Comparison of ENCODE assay signal across 9 cellular contexts in the genomic region with DNA sequence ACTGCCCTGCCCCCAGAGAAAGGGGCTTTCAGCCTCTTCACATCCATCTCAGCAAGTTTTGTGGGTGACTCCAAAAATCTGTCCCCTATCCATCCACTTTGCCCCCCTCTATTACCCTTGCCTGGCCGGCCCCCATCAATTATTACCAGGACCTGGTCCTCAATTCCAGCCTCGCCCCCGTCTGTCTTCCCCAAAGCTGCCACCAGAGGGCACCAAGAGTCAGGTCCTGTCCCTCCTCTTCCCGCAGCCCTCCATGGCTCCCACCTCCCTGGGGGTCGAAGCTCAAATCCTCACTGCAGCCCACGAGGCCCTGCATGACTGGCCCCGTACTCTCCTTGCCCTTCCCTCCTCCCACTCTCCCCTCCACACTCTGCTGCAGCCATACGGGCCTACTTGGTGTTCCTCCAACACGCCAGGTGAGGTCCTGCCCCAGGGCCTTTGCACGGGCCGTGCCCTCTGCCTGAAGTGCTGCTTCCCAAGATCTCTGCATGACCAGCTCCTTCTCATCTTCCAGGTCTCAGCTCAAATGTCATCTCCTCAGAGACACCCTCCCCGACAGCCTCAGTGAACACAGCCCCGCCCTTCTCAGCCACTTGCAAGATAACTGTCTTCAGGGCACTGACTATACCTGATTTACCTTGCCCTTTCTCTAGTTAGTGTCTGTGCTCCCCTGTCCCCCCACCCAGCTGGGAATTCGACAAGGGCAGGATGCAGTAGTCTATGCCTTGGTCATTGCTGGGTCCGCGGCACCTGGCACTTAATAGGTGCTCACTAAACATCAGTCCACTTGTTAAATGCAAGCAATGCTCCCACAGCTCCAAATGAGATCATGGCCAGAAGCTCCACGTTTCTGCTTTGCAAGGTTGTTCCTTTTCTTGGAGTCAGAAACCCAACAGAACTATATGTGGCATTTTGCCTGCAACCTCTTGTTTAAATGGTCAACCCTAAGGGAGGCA. TPM values are rescaled to one million over a fixed set of nuclear protein-coding genes. Genes with fewer than 3 reads are reported as not detected.
DNase-seq lines count a peak whose midpoint lies in the region; ATAC-seq and FAIRE-seq lines count a peak whose summit lies in the region.
"Had no signal": no experiment of that assay in that cellular context is flagged by ENCODE, and none has a peak within 500 bp of the region (broad histone marks: within the 10 kb centered on the region; RNA-seq: fewer than 3 reads in every experiment).

No MANE protein-coding gene starts in this region.

- no peak for FAIRE-seq in HTR-8/SVneo (lab: Jason Lieb, UNC)

- CTCF ChIA-PET in activated CD4-positive, alpha-beta memory T cell treated with anti-CD3 and anti-CD28 coated beads for 36 hours (lab: Charles Lee), result interaction anchor here (0.6 to 5.8 kb wide), 12 partner anchors 9 to 192 kb away, joined by 3 to 61 read pairs (median 3); no protein-coding TSS in a partner anchor

- H3K9me3 Mint-ChIP-seq in activated CD4-positive, alpha-beta memory T cell treated with anti-CD3 and anti-CD28 coated beads for 36 hours, result no peaks in the 10 kb centered on the region
- H3K9me3 Mint-ChIP-seq in effector memory CD8-positive, alpha-beta T cell, result no peaks in the 10 kb centered on the region

- no peak for ATAC-seq in effector memory CD8-positive, alpha-beta T cell (replicated peaks)
- ATAC-seq in GM21723 (IDR thresholded peaks at IDR 0.05; ENCODE audit: unreplicated experiment), result no peak

- H3K27me3 Mint-ChIP-seq in activated CD4-positive, alpha-beta memory T cell treated with anti-CD3 and anti-CD28 coated beads for 36 hours, result peaks cover 39% of the 10 kb centered on the region
- H3K27me3 Mint-ChIP-seq in effector memory CD8-positive, alpha-beta T cell, result peaks cover 46 to 64% of the 10 kb centered on the region in 2 donors

- no peaks in the 10 kb centered on the region for H3K4me1 Mint-ChIP-seq in activated CD4-positive, alpha-beta memory T cell treated with anti-CD3 and anti-CD28 coated beads for 36 hours (ENCODE audit: low read depth)
- peaks cover 0 to 2% of the 10 kb centered on the region in 2 donors for H3K4me1 Mint-ChIP-seq in effector memory CD8-positive, alpha-beta T cell (ENCODE audit: low read depth in 2 of 2)

- POLR2A ChIA-PET in activated CD4-positive, alpha-beta memory T cell treated with anti-CD3 and anti-CD28 coated beads for 36 hours (lab: Charles Lee), result no interaction called here

- intact Hi-C loops in activated CD4-positive, alpha-beta memory T cell treated with anti-CD3 and anti-CD28 coated beads for 36 hours (cut with micrococcal nuclease), result loop anchor here (2.0 kb wide), 1 partner anchor 61 kb away; no protein-coding TSS in a partner anchor

- H3K27ac Mint-ChIP-seq in activated CD4-positive, alpha-beta memory T cell treated with anti-CD3 and anti-CD28 coated beads for 36 hours, result no peak overlapping the region
- H3K27ac Mint-ChIP-seq in effector memory CD8-positive, alpha-beta T cell, result no peak overlapping the region

- DNase-seq in D341Med (ENCODE audit: low spot score), result peak; percentile 77
- DNase-seq in KG1 (lab: John Stamatoyannopoulos, UW), result peak; percentile 19
- DNase-seq in activated CD4-positive, alpha-beta memory T cell treated with anti-CD3 and anti-CD28 coated beads for 36 hours, result peak; percentile 79
- peak; percentile 60 to 72 (median 62) for DNase-seq in effector memory CD8-positive, alpha-beta T cell
- peak; percentile 66 for DNase-seq in myocyte (ENCODE audit: low read depth)
- DNase-seq in stimulated activated CD8-positive, alpha-beta memory T cell treated with anti-CD3 and anti-CD28 coated beads, Interleukin-7, amount 100 ng/mL, for 4 hours (ENCODE audit: low read depth in 2 of 2), result peak; percentile 28 to 29
- DNase-seq in HTR-8/SVneo (ENCODE audit: insufficient read length, low spot score), result no peak

- no peak overlapping the region for H3K4me3 Mint-ChIP-seq in activated CD4-positive, alpha-beta memory T cell treated with anti-CD3 and anti-CD28 coated beads for 36 hours
- no peak overlapping the region for H3K4me3 Mint-ChIP-seq in effector memory CD8-positive, alpha-beta T cell

- no peaks in the 10 kb centered on the region for H3K36me3 Mint-ChIP-seq in activated CD4-positive, alpha-beta memory T cell treated with anti-CD3 and anti-CD28 coated beads for 36 hours
- no peaks in the 10 kb centered on the region for H3K36me3 Mint-ChIP-seq in effector memory CD8-positive, alpha-beta T cell (ENCODE audit: insufficient read depth)

RNA-seq across cellular contexts. Expression of gene SEMA6B, which starts 16.8 kb away (rescaled TPM):
- under 1 TPM in 1 of 2 experiments, not detected in 1; 0.19 TPM for total RNA-seq in activated CD4-positive, alpha-beta memory T cell treated with anti-CD3 and anti-CD28 coated beads for 36 hours
- 373 and 483 TPM in 2 replicates for total RNA-seq in myocyte
- polyA plus RNA-seq in myocyte (2012), result 75.2 TPM
- total RNA-seq: activated CD8-positive, alpha-beta memory T cell treated with anti-CD3 and anti-CD28 coated beads for 36 hours had no signal

RNA-seq across cellular contexts. Expression of gene LRG1, which starts 36.4 kb away (rescaled TPM):
- total RNA-seq in activated CD4-positive, alpha-beta memory T cell treated with anti-CD3 and anti-CD28 coated beads for 36 hours, result under 1 TPM; 0.88 to 0.92 TPM
- total RNA-seq in myocyte, result 0.05 TPM in 1 of 2 replicates, not detected in the other
- not detected for polyA plus RNA-seq in myocyte (2012)

RNA-seq across cellular contexts. Expression of gene PLIN5, which starts 41.2 kb away (rescaled TPM):
- under 1 TPM; 0.17 to 0.31 TPM for total RNA-seq in activated CD4-positive, alpha-beta memory T cell treated with anti-CD3 and anti-CD28 coated beads for 36 hours
- not detected in 2 replicates for total RNA-seq in myocyte
- not detected for polyA plus RNA-seq in myocyte (2012)
- total RNA-seq: activated CD8-positive, alpha-beta memory T cell treated with anti-CD3 and anti-CD28 coated beads for 36 hours had no signal

RNA-seq across cellular contexts. Expression of gene PLIN4, which starts 58.0 kb away (rescaled TPM):
- under 1 TPM in 1 of 2 experiments, not detected in 1; 0.02 TPM for total RNA-seq in activated CD4-positive, alpha-beta memory T cell treated with anti-CD3 and anti-CD28 coated beads for 36 hours
- 0.32 and 0.42 TPM in 2 replicates for total RNA-seq in myocyte
- polyA plus RNA-seq in myocyte (2012), result 0.33 TPM
- total RNA-seq: activated CD8-positive, alpha-beta memory T cell treated with anti-CD3 and anti-CD28 coated beads for 36 hours had no signal

Comparison
In these comparisons a context has a peak if more than half of its experiments do, and no peak if none do; other contexts are left out.
1. RNA of gene SEMA6B, which starts 16.8 kb away (total RNA-seq): 373 to 483 TPM in myocyte; 0.19 TPM in activated CD4-positive, alpha-beta memory T cell treated with anti-CD3 and anti-CD28 coated beads for 36 hours; every median in the first group is over 100 times any median in the second.